21 cellular contexts compared by ENCODE assay signal in the genomic region with DNA sequence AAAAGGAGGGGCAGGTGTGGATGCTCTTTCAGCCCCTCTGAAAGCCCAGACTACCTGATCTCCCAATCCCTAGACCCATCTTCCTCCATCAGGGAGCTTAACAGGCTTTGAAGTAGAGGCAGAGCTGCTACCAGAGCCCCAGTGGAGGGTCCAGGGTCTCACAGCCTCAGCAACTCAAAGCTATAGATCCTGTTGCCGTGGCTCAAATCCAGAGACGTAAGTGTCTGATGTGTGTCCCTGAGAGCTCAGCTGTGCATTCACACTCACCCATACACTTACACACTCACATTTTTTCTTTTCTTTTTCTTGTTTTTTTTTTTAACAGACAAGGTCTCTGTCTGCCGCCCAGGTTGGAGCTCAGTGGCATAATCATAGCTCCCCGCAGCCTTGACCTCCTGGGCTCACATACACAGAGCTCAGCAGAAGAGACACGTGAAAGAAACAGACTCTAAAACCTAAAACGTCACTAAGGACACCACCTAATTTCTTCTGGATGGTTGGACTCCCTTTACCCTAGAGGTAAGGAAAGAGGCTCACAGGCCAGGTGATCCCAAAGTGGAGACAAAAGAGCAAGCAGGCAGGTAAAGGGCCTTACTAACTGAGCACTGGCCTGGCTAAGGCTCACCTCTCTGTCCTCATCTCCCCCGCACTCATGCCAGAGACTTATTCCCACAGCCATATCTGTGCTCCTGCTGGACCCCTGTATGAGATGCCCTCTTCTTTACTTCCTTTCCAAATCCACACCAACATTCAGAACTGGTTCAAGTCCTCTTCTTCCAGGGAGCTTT.
DNase-seq lines count a peak whose midpoint lies in the region; ATAC-seq and FAIRE-seq lines count a peak whose summit lies in the region.
"Had no signal": no experiment of that assay in that cellular context is flagged by ENCODE, and none has a peak within 500 bp of the region (broad histone marks: within the 10 kb centered on the region; RNA-seq: fewer than 3 reads in every experiment).

No MANE protein-coding gene starts in this region.

- peak overlapping the region; percentile 47 for H2AK5ac ChIP-seq in neuronal stem cell (ENCODE audit: low read depth, low read length)

- H3K27me3 ChIP-seq in neuronal stem cell (ENCODE audit: control insufficient read depth in 3 of 3, insufficient read depth in 3 of 3, low read depth in 1 of 3, low read length in 3 of 3), result no peaks in the 10 kb centered on the region
- H3K27me3 ChIP-seq: BLaER1 treated with 17β-estradiol and CSF1 and Interleukin-3, amounts not matched to agents 10 nM and 100 nM had no signal

- peak overlapping the region; percentile 50 for H3K9ac ChIP-seq in neuronal stem cell (ENCODE audit: low read depth, low read length, poor library complexity)
- H3K9ac ChIP-seq: BLaER1 treated with 17β-estradiol and CSF1 and Interleukin-3, amounts not matched to agents 10 nM and 100 nM had no signal

- no peak overlapping the region for H4K8ac ChIP-seq in neuronal stem cell (ENCODE audit: low read depth, low read length)

- no CpG with 5 or more reads among the region's 7 CpGs for WGBS in neuronal stem cell (ENCODE audit: extremely low coverage in 2 of 2, insufficient read length in 2 of 2, insufficient replicate concordance in 1 of 2), 2 donors

- no peaks in the 10 kb centered on the region for H3K79me1 ChIP-seq in neuronal stem cell (ENCODE audit: low read depth, low read length)

- H4K91ac ChIP-seq in neuronal stem cell (ENCODE audit: low read depth, low read length, poor library complexity), result no peak overlapping the region

- DNase-seq in activated CD8-positive, alpha-beta memory T cell treated with anti-CD3 and anti-CD28 coated beads, Interleukin-2, amount 10 ng/mL, durations not matched to agents 7 days and 5 days, result no peak
- DNase-seq in activated CD8-positive, alpha-beta memory T cell treated with anti-CD3 and anti-CD28 coated beads, Interleukin-2, amount 50 U/mL, for 4 hours, result no peak
- no peak for DNase-seq in neuronal stem cell (ENCODE audit: low spot score)
- DNase-seq in frontal cortex (ENCODE audit: low spot score in 2 of 2), result no peak
- DNase-seq in sciatic nerve (ENCODE audit: low spot score), result no peak
- DNase-seq: AML-193; Caco-2; Calu3; CD4-positive, alpha-beta T cell; CD8-positive, alpha-beta T cell; DMS79 treated with DMSO at 0.1 percent for 48 hours; GF-D8 had no signal

- H2BK12ac ChIP-seq in neuronal stem cell (ENCODE audit: low read length), result no peak overlapping the region

- CTCF ChIA-PET in activated CD8-positive, alpha-beta memory T cell treated with anti-CD3 and anti-CD28 coated beads, Interleukin-2, amount 10 ng/mL, durations not matched to agents 7 days and 5 days (lab: Charles Lee), result interaction anchor here (1.2 kb wide), 1 partner anchor 10 kb away, joined by 3 read pairs; no protein-coding TSS in a partner anchor

- H3K23ac ChIP-seq in neuronal stem cell (ENCODE audit: low read depth, low read length, poor library complexity), result no peak overlapping the region

- H3K36me3 ChIP-seq in neuronal stem cell (replicated peaks in 1 of 2; ENCODE audit: control insufficient read depth in 2 of 2, insufficient read depth in 2 of 2, low read length in 2 of 2), result no peaks in the 10 kb centered on the region
- H3K36me3 ChIP-seq: BLaER1 treated with 17β-estradiol and CSF1 and Interleukin-3, amounts not matched to agents 10 nM and 100 nM had no signal

- no peaks in the 10 kb centered on the region for H3K9me3 Mint-ChIP-seq in activated CD8-positive, alpha-beta memory T cell treated with anti-CD3 and anti-CD28 coated beads, Interleukin-2, amount 10 ng/mL, durations not matched to agents 7 days and 5 days (ENCODE audit: low read depth)
- H3K9me3 Mint-ChIP-seq: CD4-positive, alpha-beta T cell; CD8-positive, alpha-beta T cell had no signal

- no peaks in the 10 kb centered on the region for H3K36me3 Mint-ChIP-seq in activated CD8-positive, alpha-beta memory T cell treated with anti-CD3 and anti-CD28 coated beads, Interleukin-2, amount 10 ng/mL, durations not matched to agents 7 days and 5 days
- H3K36me3 Mint-ChIP-seq: CD8-positive, alpha-beta T cell had no signal

- intact Hi-C loops in sciatic nerve (cut with DNase I), result no loop called here

- no peaks in the 10 kb centered on the region for H3K9me3 ChIP-seq in neuronal stem cell (replicated peaks in 1 of 2; ENCODE audit: control insufficient read depth in 2 of 2, insufficient read depth in 1 of 2, low read depth in 1 of 2, low read length in 2 of 2)
- H3K9me3 ChIP-seq: A549; BLaER1 treated with 17β-estradiol and CSF1 and Interleukin-3, amounts not matched to agents 10 nM and 100 nM; Caco-2 had no signal

- H3K27ac Mint-ChIP-seq in activated CD8-positive, alpha-beta memory T cell treated with anti-CD3 and anti-CD28 coated beads, Interleukin-2, amount 10 ng/mL, durations not matched to agents 7 days and 5 days, result peak overlapping the region; percentile 38
- H3K27ac Mint-ChIP-seq: B cell; CD4-positive, alpha-beta T cell; CD8-positive, alpha-beta T cell had no signal

- no peak overlapping the region for H3K27ac ChIP-seq in neuronal stem cell (replicated peaks; ENCODE audit: low read length)
- H3K27ac ChIP-seq: 22Rv1; A549; BLaER1 treated with 17β-estradiol and CSF1 and Interleukin-3, amounts not matched to agents 10 nM and 100 nM; C4-2B had no signal

- H3K4me1 Mint-ChIP-seq in activated CD8-positive, alpha-beta memory T cell treated with anti-CD3 and anti-CD28 coated beads, Interleukin-2, amount 10 ng/mL, durations not matched to agents 7 days and 5 days, result no peaks in the 10 kb centered on the region
- H3K4me1 Mint-ChIP-seq: B cell had no signal

- no peak overlapping the region for H3K14ac ChIP-seq in neuronal stem cell (ENCODE audit: low read length)

- H3K4me3 Mint-ChIP-seq in activated CD8-positive, alpha-beta memory T cell treated with anti-CD3 and anti-CD28 coated beads, Interleukin-2, amount 10 ng/mL, durations not matched to agents 7 days and 5 days, result no peak overlapping the region
- H3K4me3 Mint-ChIP-seq: B cell; CD4-positive, alpha-beta T cell; CD8-positive, alpha-beta T cell had no signal

- no peak overlapping the region for H2AFZ ChIP-seq in neuronal stem cell (ENCODE audit: low read length)

- H2BK120ac ChIP-seq in neuronal stem cell (ENCODE audit: low read depth, low read length), result no peak overlapping the region

- H3K4me1 ChIP-seq in neuronal stem cell (ENCODE audit: control insufficient read depth in 2 of 2, insufficient read depth in 1 of 2, low read depth in 1 of 2, low read length in 2 of 2), result peaks cover 1 to 3% of the 10 kb centered on the region in 2 donors
- H3K4me1 ChIP-seq: A549; BLaER1 treated with 17β-estradiol and CSF1 and Interleukin-3, amounts not matched to agents 10 nM and 100 nM; Caco-2 had no signal

- H3K4me3 ChIP-seq in neuronal stem cell (ENCODE audit: low read length in 2 of 2), result no peak overlapping the region
- H3K4me3 ChIP-seq: A549; BLaER1 treated with 17β-estradiol and CSF1 and Interleukin-3, amounts not matched to agents 10 nM and 100 nM had no signal

- no peak overlapping the region for H2BK15ac ChIP-seq in neuronal stem cell (ENCODE audit: low read length)

- H3K27me3 Mint-ChIP-seq in activated CD8-positive, alpha-beta memory T cell treated with anti-CD3 and anti-CD28 coated beads, Interleukin-2, amount 10 ng/mL, durations not matched to agents 7 days and 5 days, result peaks cover 15% of the 10 kb centered on the region

- no peak overlapping the region for H3K4me2 ChIP-seq in neuronal stem cell (ENCODE audit: insufficient read depth, low read length, poor library complexity, severe bottlenecking)
- H3K4me2 ChIP-seq: A549; BLaER1 treated with 17β-estradiol and CSF1 and Interleukin-3, amounts not matched to agents 10 nM and 100 nM had no signal

- H2BK5ac ChIP-seq in neuronal stem cell (ENCODE audit: low read length), result no peak overlapping the region

- no peak for ATAC-seq in activated CD8-positive, alpha-beta memory T cell treated with anti-CD3 and anti-CD28 coated beads, Interleukin-2, amount 10 ng/mL, durations not matched to agents 7 days and 5 days
- no peak for ATAC-seq in sciatic nerve
- ATAC-seq: A549; CD8-positive, alpha-beta T cell had no signal

- H3K18ac ChIP-seq in neuronal stem cell (ENCODE audit: low read length), result no peak overlapping the region

- H3K4ac ChIP-seq in neuronal stem cell (ENCODE audit: low read length), result no peak overlapping the region

- no peak for FAIRE-seq in frontal cortex (lab: Jason Lieb, UNC)
- FAIRE-seq: A549, D721Med, G401.6, GM12891, GM19239 had no signal
